ENCODE assay signal across 16 cellular contexts in genomic region chr12:58906917-58907316, GRCh38.
"Had no signal": no experiment of that assay in that cellular context is flagged by ENCODE, and none has a peak within 500 bp of the region (broad histone marks: within the 10 kb centered on the region; RNA-seq: fewer than 3 reads in every experiment).

No MANE protein-coding gene starts in this region.

- FAIRE-seq: endometrium, pancreas had no signal

- DNase-seq: activated CD4-positive, alpha-beta T cell treated with anti-CD3 and anti-CD28 coated beads, Interleukin-2, amount 50 U/mL, for 4 hours; activated CD4-positive, CD25-positive, alpha-beta regulatory T cell treated with anti-CD3 and anti-CD28 coated beads, Interleukin-2, amount 50 U/mL, for 72 hours; activated naive CD4-positive, alpha-beta T cell treated with Interleukin-2 at 50 U/mL for 16 hours; activated T-cell treated with anti-CD3 and anti-CD28 coated beads for 4 hours; anterior cingulate cortex; dorsolateral prefrontal cortex; foreskin melanocyte; head of caudate nucleus; pancreas; sigmoid colon; stimulated activated CD4-positive, alpha-beta T cell treated with anti-CD3 and anti-CD28 coated beads, Interleukin-12 subunit alpha, Interleukin-12 subunit beta, amount 100 ng/mL, for 4 hours; T-helper 9 cell; upper lobe of right lung had no signal

- ATAC-seq: pancreas; stimulated activated effector memory CD8-positive, alpha-beta T cell treated with anti-CD3 and anti-CD28 coated beads, Interleukin-12 subunit alpha, Interleukin-12 subunit beta, amount 100 ng/mL, for 72 hours; upper lobe of right lung had no signal

- H3K27ac ChIP-seq: pancreas, sigmoid colon, thoracic aorta, upper lobe of right lung had no signal

- H3K27me3 ChIP-seq: dorsolateral prefrontal cortex, pancreas, sigmoid colon, upper lobe of right lung had no signal

- H3K4me3 ChIP-seq: dorsolateral prefrontal cortex, pancreas, sigmoid colon, thoracic aorta, upper lobe of right lung had no signal

- H3K4me1 ChIP-seq: upper lobe of right lung had no signal

- H3K9me3 ChIP-seq: pancreas, sigmoid colon, thoracic aorta, upper lobe of right lung had no signal
